8 cellular contexts compared by ENCODE assay signal in genomic region chr13:24567593-24567992, GRCh38. TPM values are rescaled to one million over a fixed set of nuclear protein-coding genes. Genes with fewer than 3 reads are reported as not detected.
DNase-seq lines count a peak whose midpoint lies in the region; ATAC-seq and TF ChIP-seq lines count a peak whose summit lies in the region.
"Not testable (repeated sequence)": the region's sequence is repeated elsewhere in the genome, so short reads cannot be mapped to it uniquely, and the experiment has no call there.

No MANE protein-coding gene starts in this region.

- not testable (repeated sequence) for H3K27ac ChIP-seq in GM23248

- not testable (repeated sequence) for H3K9me3 ChIP-seq in GM23248 (ENCODE audit: low read depth)

- POLR2A ChIA-PET in activated CD4-positive, alpha-beta T cell treated with anti-CD3 and anti-CD28 coated beads for 36 hours (lab: Charles Lee): not testable (repeated sequence)

- not testable (repeated sequence) for H3K27me3 Mint-ChIP-seq in activated CD4-positive, alpha-beta T cell treated with anti-CD3 and anti-CD28 coated beads for 36 hours

- peaks cover 13% of the 10 kb centered on the region; the same call in 1 of the 2 replicates for H3K4me1 ChIP-seq in GM23248 (ENCODE audit: insufficient read depth)

- not testable (repeated sequence) for H3K9me2 ChIP-seq in GM23248 (ENCODE audit: insufficient read depth)

- H3K9me3 Mint-ChIP-seq in activated CD4-positive, alpha-beta T cell treated with anti-CD3 and anti-CD28 coated beads for 36 hours (ENCODE audit: low read depth): not testable (repeated sequence)

- H3K9ac ChIP-seq in GM23248: not testable (repeated sequence)

- not testable (repeated sequence) for H4K20me1 ChIP-seq in GM23248 (ENCODE audit: insufficient read depth)

- H3K4me2 ChIP-seq in GM23248 (ENCODE audit: unreplicated experiment): not testable (repeated sequence)

- H3K4me1 Mint-ChIP-seq in activated CD4-positive, alpha-beta T cell treated with anti-CD3 and anti-CD28 coated beads for 36 hours: not testable (repeated sequence)

- not testable (repeated sequence) for H3K27ac Mint-ChIP-seq in activated CD4-positive, alpha-beta T cell treated with anti-CD3 and anti-CD28 coated beads for 36 hours

- H3F3A ChIP-seq in GM23248 (ENCODE audit: insufficient read depth): not testable (repeated sequence)

- H3K36me3 Mint-ChIP-seq in activated CD4-positive, alpha-beta T cell treated with anti-CD3 and anti-CD28 coated beads for 36 hours (ENCODE audit: low read depth): not testable (repeated sequence)

- H3K4me3 ChIP-seq in GM23248; choroid plexus epithelial cell (ENCODE audit: low read depth, low read length); skeletal muscle cell (ENCODE audit: low read depth, low read length): not testable (repeated sequence)

- H2AFZ ChIP-seq in GM23248: not testable (repeated sequence)

- H3K4me3 Mint-ChIP-seq in activated CD4-positive, alpha-beta T cell treated with anti-CD3 and anti-CD28 coated beads for 36 hours: not testable (repeated sequence)

- peak; percentile 61 for ATAC-seq in activated CD4-positive, alpha-beta T cell treated with anti-CD3 and anti-CD28 coated beads for 36 hours

- CTCF ChIA-PET in activated CD4-positive, alpha-beta T cell treated with anti-CD3 and anti-CD28 coated beads for 36 hours (lab: Charles Lee): interaction anchor here (0.6 to 1.5 kb wide), 2 partner anchors 12 to 490 kb away, joined by 4 read pairs; no protein-coding TSS in a partner anchor

- TF ChIP-seq CTCF in choroid plexus epithelial cell (conservative IDR thresholded peaks at IDR 0.05; ENCODE audit: low read depth, low read length): not testable (repeated sequence)

- not testable (repeated sequence) for H3K79me2 ChIP-seq in GM23248 (ENCODE audit: insufficient read depth)

- DNase-seq in AG08395 (ENCODE audit: low spot score): peak; percentile 22
- peak; percentile 78 for DNase-seq in GM23248
- peak; percentile 7 for DNase-seq in NCI-H460 (ENCODE audit: extremely low read depth, low read depth)
- not testable (repeated sequence) for DNase-seq in activated CD4-positive, alpha-beta T cell treated with anti-CD3 and anti-CD28 coated beads for 36 hours
- peak; percentile 44 for DNase-seq in choroid plexus epithelial cell (ENCODE audit: low read depth)
- peak; percentile 36 for DNase-seq in fibroblast of peridontal ligament (ENCODE audit: extremely low read depth)
- peak; percentile 39 for DNase-seq in iris pigment epithelial cell (ENCODE audit: low read depth)
- peak; percentile 68 for DNase-seq in skeletal muscle cell (ENCODE audit: low read depth)

- intact Hi-C loops in activated CD4-positive, alpha-beta T cell treated with anti-CD3 and anti-CD28 coated beads for 36 hours (cut with DNase I, micrococcal nuclease): not testable (repeated sequence)

- 51 to 56% methylated on average over 3 of the region's 3 CpGs for WGBS in GM23248 (ENCODE audit: low coverage in 1 of 2, low lambda C conversion rate in 2 of 2, missing lambda C conversion rate in 2 of 2), 2 experiments

- H3K36me3 ChIP-seq in GM23248 (ENCODE audit: low read depth): not testable (repeated sequence)

- in situ Hi-C loops in GM23248 (cut with MboI): not testable (repeated sequence)

- H3K27me3 ChIP-seq in GM23248 (replicated peaks; ENCODE audit: insufficient read depth): not testable (repeated sequence)

RNA-seq across cellular contexts. Expression of gene PARP4, which starts 55.0 kb away (rescaled TPM):
- 31.6 and 35.5 TPM in 2 replicates for total RNA-seq in GM23248 (2014; rRNA removed; shearing (Covaris generic))
- 21.8 and 22.4 TPM in 2 replicates for polyA plus RNA-seq in GM23248 (2016; fragmentation: Nextera tagmentation; extraction: Ambion mirVana)
- 66.0 and 80.7 TPM in 2 replicates for total RNA-seq in NCI-H460 (2014; rRNA removed; shearing (Covaris generic))
- 30.2 and 46.3 TPM in 2 replicates for polyA plus RNA-seq in NCI-H460 (2014; cell fraction: nucleus; rRNA removed)
- 10 to 100 TPM; 24.6 to 29.1 TPM for total RNA-seq in activated CD4-positive, alpha-beta T cell treated with anti-CD3 and anti-CD28 coated beads for 36 hours
